1 cellular context compared by ENCODE assay signal in the genomic region with DNA sequence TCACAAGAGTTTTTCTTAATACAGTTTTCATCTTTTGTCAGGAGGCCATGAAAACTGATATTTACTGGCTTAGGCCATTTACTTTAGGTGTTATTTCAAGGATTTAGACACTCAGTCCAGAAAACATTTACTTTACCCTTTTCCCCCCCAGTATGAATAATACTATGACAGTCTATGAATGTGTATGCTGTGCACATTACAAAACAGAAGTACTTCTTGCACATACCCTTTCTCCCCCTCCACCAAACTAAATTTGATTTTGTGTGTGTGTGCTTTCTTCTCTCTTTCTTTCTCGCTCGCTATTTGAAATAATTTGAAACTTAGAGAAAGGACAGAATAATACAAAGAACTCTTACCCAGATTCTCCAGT.
TF ChIP-seq lines count a peak whose summit lies in the region.

No MANE protein-coding gene starts in this region.

TF ChIP-seq in GM12878, 131 proteins besides CTCF, POLR2A, EP300 and RAD21 (continued from another document):
- TF ChIP-seq, protein P1, sequence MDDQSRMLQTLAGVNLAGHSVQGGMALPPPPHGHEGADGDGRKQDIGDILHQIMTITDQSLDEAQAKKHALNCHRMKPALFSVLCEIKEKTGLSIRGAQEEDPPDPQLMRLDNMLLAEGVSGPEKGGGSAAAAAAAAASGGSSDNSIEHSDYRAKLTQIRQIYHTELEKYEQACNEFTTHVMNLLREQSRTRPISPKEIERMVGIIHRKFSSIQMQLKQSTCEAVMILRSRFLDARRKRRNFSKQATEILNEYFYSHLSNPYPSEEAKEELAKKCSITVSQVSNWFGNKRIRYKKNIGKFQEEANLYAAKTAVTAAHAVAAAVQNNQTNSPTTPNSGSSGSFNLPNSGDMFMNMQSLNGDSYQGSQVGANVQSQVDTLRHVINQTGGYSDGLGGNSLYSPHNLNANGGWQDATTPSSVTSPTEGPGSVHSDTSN (IDR thresholded peaks at IDR 0.05; ENCODE audit: insufficient replicate concordance, low read depth, low read length), result no peak
- TF ChIP-seq JUNB (IDR thresholded peaks at IDR 0.05), result no peak
TF ChIP-seq in GM12878: peak in this region for 0.
